9 cellular contexts compared by ENCODE assay signal in genomic region chr7:44309271-44310091, GRCh38. TPM values are rescaled to one million over a fixed set of nuclear protein-coding genes. Genes with fewer than 3 reads are reported as not detected.
DNase-seq lines count a peak whose midpoint lies in the region; ATAC-seq and TF ChIP-seq lines count a peak whose summit lies in the region.
"Had no signal": no experiment of that assay in that cellular context is flagged by ENCODE, and none has a peak within 500 bp of the region (broad histone marks: within the 10 kb centered on the region; RNA-seq: fewer than 3 reads in every experiment).

No MANE protein-coding gene starts in this region.

- no peaks in the 10 kb centered on the region for H3K36me3 Mint-ChIP-seq in dendritic cell treated with granulocyte-macrophage colony-stimulating factor and Interleukin-4, amounts not matched to agents 40 ng/mL and 50 ng/mL, for 4 days (ENCODE audit: low read depth)

- H3F3A ChIP-seq in OCI-LY1 (ENCODE audit: insufficient read depth, low read length) = no peaks in the 10 kb centered on the region

- H3K27me3 Mint-ChIP-seq in dendritic cell treated with granulocyte-macrophage colony-stimulating factor and Interleukin-4, amounts not matched to agents 40 ng/mL and 50 ng/mL, for 4 days = peaks cover 54% of the 10 kb centered on the region

- no peaks in the 10 kb centered on the region for H3K79me2 ChIP-seq in OCI-LY1 (ENCODE audit: insufficient read depth, low read length)

- ATAC-seq in right lobe of liver = peak; percentile 78 to 91 (median 91)
- ATAC-seq in GM19397 (IDR thresholded peaks at IDR 0.05; ENCODE audit: unreplicated experiment) = no peak
- no peak for ATAC-seq in GM21576 (IDR thresholded peaks at IDR 0.05; ENCODE audit: unreplicated experiment)
- no peak for ATAC-seq in HG02970 (IDR thresholded peaks at IDR 0.05; ENCODE audit: low FRiP score, unreplicated experiment)

- no peaks in the 10 kb centered on the region for H4K20me1 ChIP-seq in OCI-LY1 (ENCODE audit: insufficient read depth, low read length)

- peak overlapping the region; percentile 45 for H3K4me3 ChIP-seq in OCI-LY1 (ENCODE audit: low read depth, low read length, poor library complexity, severe bottlenecking)
- H3K4me3 ChIP-seq in right lobe of liver = peak overlapping the region; percentile 42 to 46 (median 44)

- H3K27ac Mint-ChIP-seq in dendritic cell treated with granulocyte-macrophage colony-stimulating factor and Interleukin-4, amounts not matched to agents 40 ng/mL and 50 ng/mL, for 4 days = no peak overlapping the region

- H3K27me3 ChIP-seq in OCI-LY1 (ENCODE audit: insufficient read depth, low read length) (peaks cover 39% of the 10 kb centered on the region; the same call in 1 of the 2 replicates), right lobe of liver (no peaks in the 10 kb centered on the region)

- WGBS in right lobe of liver (ENCODE audit: insufficient coverage, low coverage, low lambda C conversion rate, missing lambda C conversion rate) = 16% methylated on average over 21 of the region's 73 CpGs

- peaks cover 8% of the 10 kb centered on the region for H3K4me1 ChIP-seq in OCI-LY1 (ENCODE audit: insufficient read depth, low read length, severe bottlenecking)
- H3K4me1 ChIP-seq in right lobe of liver = no peaks in the 10 kb centered on the region

- peak overlapping the region; percentile 32 for H3K4me3 Mint-ChIP-seq in dendritic cell treated with granulocyte-macrophage colony-stimulating factor and Interleukin-4, amounts not matched to agents 40 ng/mL and 50 ng/mL, for 4 days

- no peak overlapping the region for H2AFZ ChIP-seq in OCI-LY1 (ENCODE audit: low read length)

- H3K36me3 ChIP-seq in OCI-LY1 (ENCODE audit: insufficient read depth, low read length) (no peaks in the 10 kb centered on the region), right lobe of liver (no peaks in the 10 kb centered on the region)

- TF ChIP-seq POLR2A in right lobe of liver (IDR thresholded peaks at IDR 0.05) = peak; percentile 29

- H3K27ac ChIP-seq in OCI-LY1 (ENCODE audit: low read depth, low read length, poor library complexity, severe bottlenecking) (no peak overlapping the region), right lobe of liver (no peak overlapping the region)
- H3K27ac ChIP-seq: KMS-11 had no signal

- TF ChIP-seq CTCF in OCI-LY1 (IDR thresholded peaks at IDR 0.05; ENCODE audit: low read length) = no peak
- no peak for TF ChIP-seq CTCF in right lobe of liver (IDR thresholded peaks at IDR 0.05)

- no peaks in the 10 kb centered on the region for H3K9me3 ChIP-seq in OCI-LY1 (ENCODE audit: low read length)
- H3K9me3 ChIP-seq in right lobe of liver = no peaks in the 10 kb centered on the region

- no peaks in the 10 kb centered on the region for H3K4me1 Mint-ChIP-seq in dendritic cell treated with granulocyte-macrophage colony-stimulating factor and Interleukin-4, amounts not matched to agents 40 ng/mL and 50 ng/mL, for 4 days (ENCODE audit: low read depth)

- H3K9me2 ChIP-seq in OCI-LY1 (ENCODE audit: low read depth, low read length) = no peaks in the 10 kb centered on the region

- DNase-seq in GM03348 (ENCODE audit: low spot score) (peak; percentile 91), right lobe of liver (peak; percentile 49 to 63 (median 51))
- DNase-seq in stimulated activated CD4-positive, alpha-beta T cell treated with anti-CD3 and anti-CD28 coated beads, Interleukin-4, amount 100 ng/mL, for 48 hours (ENCODE audit: low read depth in 2 of 2) = peak; percentile 34 to 36

- no peak overlapping the region; the same call in 1 of the 2 replicates for H3K9ac ChIP-seq in OCI-LY1 (ENCODE audit: low read length)
- H3K9ac ChIP-seq: KMS-11 had no signal

- intact Hi-C loops in dendritic cell treated with granulocyte-macrophage colony-stimulating factor and Interleukin-4, amounts not matched to agents 40 ng/mL and 50 ng/mL, for 4 days (cut with micrococcal nuclease) = no loop called here
- intact Hi-C loops in right lobe of liver (cut with DNase I) = no loop called here

- H3K9me3 Mint-ChIP-seq in dendritic cell treated with granulocyte-macrophage colony-stimulating factor and Interleukin-4, amounts not matched to agents 40 ng/mL and 50 ng/mL, for 4 days = no peaks in the 10 kb centered on the region

- H3K4me2 ChIP-seq in OCI-LY1 (ENCODE audit: low read length) = peak overlapping the region; percentile 40
- H3K4me2 ChIP-seq: KMS-11 had no signal

RNA-seq across cellular contexts. Expression of gene CAMK2B, which starts 15.9 kb away (rescaled TPM):
- total RNA-seq in right lobe of liver = 1 to 10 TPM; 2.1 to 5.1 (median 3.3) TPM

Comparison
In these comparisons a context has a peak if more than half of its experiments do, and no peak if none do; other contexts are left out.
1. DNase-seq: peak in every context shown above with its lines; median percentile 91 in GM03348; 51 in right lobe of liver; 35 in stimulated activated CD4-positive, alpha-beta T cell treated with anti-CD3 and anti-CD28 coated beads, Interleukin-4, amount 100 ng/mL, for 48 hours.
2. ATAC-seq: peak in right lobe of liver (4 of 4); none in GM19397 (single experiment), GM21576 (single experiment) and HG02970 (single experiment).